In the genomic region with DNA sequence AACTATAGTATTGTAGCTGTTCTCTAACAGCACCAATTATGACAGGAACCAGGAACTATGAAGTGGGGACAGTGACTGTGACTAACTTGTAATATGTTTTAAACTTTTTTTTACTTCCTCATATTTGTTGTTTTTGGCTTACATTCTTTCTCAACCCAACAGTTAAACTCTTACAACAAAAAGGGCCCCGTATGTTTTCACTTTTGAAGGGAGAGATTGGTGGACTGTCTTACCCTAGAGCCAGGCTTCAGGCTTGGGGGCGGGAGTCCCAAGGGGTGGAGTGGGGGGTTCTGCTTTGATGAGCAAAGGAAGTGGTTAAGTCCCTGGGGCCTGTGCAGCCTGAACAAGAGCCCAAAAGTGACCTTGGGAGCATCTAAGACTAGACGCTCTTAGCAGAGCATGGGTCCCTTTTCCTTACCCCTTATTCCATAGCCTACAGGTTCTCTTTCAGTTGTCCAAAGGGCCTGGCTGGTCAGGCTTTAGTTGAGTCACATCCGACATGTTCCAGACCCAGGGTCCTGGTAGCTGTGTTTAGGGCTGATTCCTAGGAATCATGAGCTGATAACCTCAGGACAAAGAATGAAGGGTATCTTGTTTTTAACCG, we compare ENCODE assay signal across 8 cellular contexts. TPM values are rescaled to one million over a fixed set of nuclear protein-coding genes. Genes with fewer than 3 reads are reported as not detected.
DNase-seq lines count a peak whose midpoint lies in the region; ATAC-seq and TF ChIP-seq lines count a peak whose summit lies in the region.

No MANE protein-coding gene starts in this region.

- H3K4me2 ChIP-seq in smooth muscle cell: peak overlapping the region; percentile 40

- DNase-seq in GM13976 (ENCODE audit: low spot score) (peak; percentile 89), Kasumi-1 (lab: John Stamatoyannopoulos, UW) (peak; percentile 86 to 87), smooth muscle cell (lab: John Stamatoyannopoulos, UW; ENCODE audit: unreplicated experiment) (no peak), iPS-NIHi11 (ENCODE audit: low spot score) (no peak), NCI-H2196 (lab: John Stamatoyannopoulos, UW; ENCODE audit: unreplicated experiment) (no peak), amygdala (lab: John Stamatoyannopoulos, UW) (no peak)

- H3K4me3 Mint-ChIP-seq in dendritic cell treated with granulocyte-macrophage colony-stimulating factor and Interleukin-4, amounts not matched to agents 40 ng/mL and 50 ng/mL, for 4 days: peak overlapping the region; percentile 26

- H3K9me3 Mint-ChIP-seq in dendritic cell treated with granulocyte-macrophage colony-stimulating factor and Interleukin-4, amounts not matched to agents 40 ng/mL and 50 ng/mL, for 4 days: no peaks in the 10 kb centered on the region

- peak; percentile 98 for ATAC-seq in GM21528 (IDR thresholded peaks at IDR 0.05; ENCODE audit: low FRiP score, unreplicated experiment)

- peaks cover 26% of the 10 kb centered on the region for H3K79me2 ChIP-seq in smooth muscle cell (ENCODE audit: low read depth)

- H3K36me3 ChIP-seq in smooth muscle cell (ENCODE audit: low read depth): no peaks in the 10 kb centered on the region

- intact Hi-C loops in dendritic cell treated with granulocyte-macrophage colony-stimulating factor and Interleukin-4, amounts not matched to agents 40 ng/mL and 50 ng/mL, for 4 days (cut with micrococcal nuclease): no loop called here

- no peak overlapping the region for H3K9ac ChIP-seq in smooth muscle cell (ENCODE audit: low read depth)

- TF ChIP-seq CTCF in GM13976 (IDR thresholded peaks at IDR 0.05; ENCODE audit: borderline replicate concordance, control extremely low read depth, extremely low read depth, insufficient read depth, missing control alignments) (no peak), smooth muscle cell (IDR thresholded peaks at IDR 0.05; ENCODE audit: borderline replicate concordance, insufficient read depth, poor library complexity, severe bottlenecking) (no peak)

- no peaks in the 10 kb centered on the region for H3F3A ChIP-seq in smooth muscle cell (ENCODE audit: low read depth)

- H3K9me3 ChIP-seq in smooth muscle cell (replicated peaks; ENCODE audit: low read depth): no peaks in the 10 kb centered on the region

- peaks cover 43% of the 10 kb centered on the region for H3K4me1 Mint-ChIP-seq in dendritic cell treated with granulocyte-macrophage colony-stimulating factor and Interleukin-4, amounts not matched to agents 40 ng/mL and 50 ng/mL, for 4 days (ENCODE audit: low read depth)

- H2AFZ ChIP-seq in smooth muscle cell (ENCODE audit: low read depth): no peak overlapping the region

- peak overlapping the region; percentile 28 for H3K27ac ChIP-seq in smooth muscle cell (ENCODE audit: low read depth)

- no peak overlapping the region for H3K4me3 ChIP-seq in smooth muscle cell

- in situ Hi-C loops in GM13976 (cut with MboI; ENCODE audit: low sequenced_read_pairs, unreplicated experiment): no loop called here

- no peaks in the 10 kb centered on the region for H3K4me1 ChIP-seq in smooth muscle cell (ENCODE audit: low read depth)

- H3K27ac Mint-ChIP-seq in dendritic cell treated with granulocyte-macrophage colony-stimulating factor and Interleukin-4, amounts not matched to agents 40 ng/mL and 50 ng/mL, for 4 days: peak overlapping the region; percentile 94

- no peaks in the 10 kb centered on the region for H3K36me3 Mint-ChIP-seq in dendritic cell treated with granulocyte-macrophage colony-stimulating factor and Interleukin-4, amounts not matched to agents 40 ng/mL and 50 ng/mL, for 4 days (ENCODE audit: low read depth)

- no peaks in the 10 kb centered on the region for H3K27me3 Mint-ChIP-seq in dendritic cell treated with granulocyte-macrophage colony-stimulating factor and Interleukin-4, amounts not matched to agents 40 ng/mL and 50 ng/mL, for 4 days

- H3K27me3 ChIP-seq in smooth muscle cell (ENCODE audit: low read depth): no peaks in the 10 kb centered on the region

- WGBS in smooth muscle cell (ENCODE audit: low lambda C conversion rate): 45% methylated on average over 5 of the region's 5 CpGs

- H4K20me1 ChIP-seq in smooth muscle cell (ENCODE audit: low read depth): peaks cover 12% of the 10 kb centered on the region

RNA-seq across cellular contexts. Expression of gene STIM1, which starts 38.8 kb away (rescaled TPM):
- total RNA-seq in smooth muscle cell: 19.0 and 31.5 TPM in 2 replicates
- polyA plus RNA-seq in smooth muscle cell: 15.3 and 25.3 TPM in 2 replicates

RNA-seq across cellular contexts. Expression of gene RHOG, which starts 53.5 kb away (rescaled TPM):
- 20.2 and 20.7 TPM in 2 replicates for total RNA-seq in smooth muscle cell
- polyA plus RNA-seq in smooth muscle cell: 32.7 and 51.3 TPM in 2 replicates

Comparison
In these comparisons a context has a peak if more than half of its experiments do, and no peak if none do; other contexts are left out.
1. DNase-seq: peak in GM13976 (single experiment) and Kasumi-1 (2 of 2); none in smooth muscle cell (single experiment), iPS-NIHi11 (single experiment), NCI-H2196 (single experiment) and amygdala (0 of 56).